In genomic region chr3:169104541-169104940, GRCh38 we compare ENCODE assay signal across 15 cellular contexts.
DNase-seq lines count a peak whose midpoint lies in the region; ATAC-seq and TF ChIP-seq lines count a peak whose summit lies in the region.
"Had no signal": no experiment of that assay in that cellular context is flagged by ENCODE, and none has a peak within 500 bp of the region (broad histone marks: within the 10 kb centered on the region; RNA-seq: fewer than 3 reads in every experiment).

No MANE protein-coding gene starts in this region.

- DNase-seq in AG08395 (ENCODE audit: low spot score) (peak; percentile 62), HS-5 (ENCODE audit: low read depth) (peak; percentile 25), iris pigment epithelial cell (ENCODE audit: low read depth) (peak; percentile 97), COLO668 (lab: John Stamatoyannopoulos, UW; ENCODE audit: unreplicated experiment) (no peak), middle frontal gyrus (ENCODE audit: extremely low spot score, low spot score) (no peak)
- DNase-seq: activated CD8-positive, alpha-beta memory T cell treated with anti-CD3 and anti-CD28 coated beads, Interleukin-2, amount 10 ng/mL, durations not matched to agents 7 days and 5 days; activated naive CD4-positive, alpha-beta T cell treated with anti-CD3 and anti-CD28 coated beads, Interleukin-2, amount 10 ng/mL, durations not matched to agents 7 days and 5 days; MV-4-11; NCI-H446; Peyer's patch; uterus had no signal

- TF ChIP-seq CTCF in WI38 (IDR thresholded peaks at IDR 0.05; ENCODE audit: low read depth, low read length): no peak

- ATAC-seq in HG02588 (IDR thresholded peaks at IDR 0.05; ENCODE audit: unreplicated experiment) (no peak), GM18861 (IDR thresholded peaks at IDR 0.05; ENCODE audit: unreplicated experiment) (no peak)
- ATAC-seq: activated CD8-positive, alpha-beta memory T cell treated with anti-CD3 and anti-CD28 coated beads, Interleukin-2, amount 10 ng/mL, durations not matched to agents 7 days and 5 days had no signal

- H3K4me3 ChIP-seq in WI38 (ENCODE audit: low read depth, low read length): 0 out of 2 replicates have a peak overlapping the region, but pooled peaks have one; percentile 2
- H3K4me3 ChIP-seq: BLaER1, Peyer's patch, uterus had no signal

Comparison
In these comparisons a context has a peak if more than half of its experiments do, and no peak if none do; other contexts are left out.
1. DNase-seq: peak in AG08395 (single experiment), HS-5 (single experiment) and iris pigment epithelial cell (single experiment); none in COLO668 (single experiment) and middle frontal gyrus (single experiment).